ENCODE assay signal across 8 cellular contexts in the genomic region with DNA sequence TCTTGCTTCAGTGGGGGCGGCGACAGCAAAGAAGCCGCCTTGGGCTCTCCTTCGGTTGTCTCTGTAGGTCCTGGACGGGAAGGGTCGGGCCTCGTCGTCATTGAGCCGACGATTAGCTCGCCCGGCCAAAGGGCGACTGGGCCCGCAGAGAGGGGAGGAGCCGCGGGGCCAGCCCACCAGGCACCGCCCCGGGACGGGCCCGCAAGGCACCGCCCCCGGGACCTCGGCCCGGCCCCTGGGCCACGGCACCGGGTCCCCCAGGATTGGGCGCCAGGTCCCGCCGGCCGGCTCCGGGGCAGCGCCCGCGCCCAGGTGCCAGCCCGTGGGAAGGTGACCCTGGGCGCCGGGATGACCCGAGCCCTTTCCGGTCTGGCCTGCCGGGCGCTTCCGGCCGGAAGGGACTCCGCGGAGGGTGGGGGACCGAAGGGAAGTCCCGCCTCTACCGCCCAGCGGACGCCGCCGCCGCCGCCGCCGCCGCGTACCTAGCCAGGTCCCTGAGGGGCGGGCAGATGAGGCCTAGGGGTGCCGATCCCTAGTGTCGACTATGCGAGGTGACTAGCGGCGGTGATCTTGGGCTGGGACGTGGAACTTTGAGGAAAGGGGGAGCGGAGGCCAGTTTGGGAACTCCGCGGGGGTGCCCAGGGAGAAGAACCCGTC. TPM values are rescaled to one million over a fixed set of nuclear protein-coding genes. Genes with fewer than 3 reads are reported as not detected.
DNase-seq lines count a peak whose midpoint lies in the region; ATAC-seq and TF ChIP-seq lines count a peak whose summit lies in the region.

A gene (minus strand): TSS at position 371 of the 657 bp plus-strand sequence. CDS start 524 bp downstream, outside the sequence.
A gene with protein sequence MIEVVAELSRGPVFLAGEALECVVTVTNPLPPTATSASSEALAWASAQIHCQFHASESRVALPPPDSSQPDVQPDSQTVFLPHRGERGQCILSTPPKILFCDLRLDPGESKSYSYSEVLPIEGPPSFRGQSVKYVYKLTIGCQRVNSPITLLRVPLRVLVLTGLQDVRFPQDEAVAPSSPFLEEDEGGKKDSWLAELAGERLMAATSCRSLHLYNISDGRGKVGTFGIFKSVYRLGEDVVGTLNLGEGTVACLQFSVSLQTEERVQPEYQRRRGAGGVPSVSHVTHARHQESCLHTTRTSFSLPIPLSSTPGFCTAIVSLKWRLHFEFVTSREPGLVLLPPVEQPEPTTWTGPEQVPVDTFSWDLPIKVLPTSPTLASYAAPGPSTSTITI (plus strand): TSS at position 430 of the 657 bp plus-strand sequence. CDS start 469 bp downstream, outside the sequence.

- TF ChIP-seq POLR2A in HCT116 (IDR thresholded peaks at IDR 0.05; ENCODE audit: borderline replicate concordance, extremely low read depth, insufficient read depth, insufficient read length) = no peak
- peak; percentile 19 to 87 for TF ChIP-seq POLR2A in heart left ventricle (IDR thresholded peaks at IDR 0.05)

- no peak for TF ChIP-seq RAD21 in HCT116 (IDR thresholded peaks at IDR 0.05; ENCODE audit: low read depth)

- intact Hi-C loops in HCT116 (cut with micrococcal nuclease) = loop anchor here (1.0 kb wide), 1 partner anchor 17 kb away; a partner anchor contains a TSS
- intact Hi-C loops in heart left ventricle (cut with DNase I) = loop anchor here in 4 of 10 donors (2.0 to 5.0 kb wide), 3 partner anchors 16 to 92 kb away; a partner anchor contains a TSS

- H3K9me2 ChIP-seq in HCT116 (ENCODE audit: insufficient read depth) (no peaks in the 10 kb centered on the region), MM.1S (replicated peaks; ENCODE audit: insufficient read depth, low read length) (no peaks in the 10 kb centered on the region)

- H4K20me1 ChIP-seq in HCT116 (ENCODE audit: insufficient read depth) = peaks cover 7% of the 10 kb centered on the region; the same call in 1 of the 2 replicates
- H4K20me1 ChIP-seq in MM.1S (ENCODE audit: insufficient read depth, low read length) = peaks cover 11% of the 10 kb centered on the region

- POLR2A ChIA-PET in GM10248 (lab: Yijun Ruan, JAX) = interaction anchor here (1.6 to 3.1 kb wide), 3 partner anchors 10 to 20 kb away, joined by 4 to 20 read pairs (median 9); a partner anchor contains a TSS
- POLR2A ChIA-PET in HCT116 (lab: Charles Lee) = interaction anchor here (1.7 to 2.5 kb wide), 2 partner anchors 10 to 16 kb away, joined by 5 to 23 read pairs; a partner anchor contains a TSS

- H3K36me3 ChIP-seq in HCT116 (ENCODE audit: control insufficient read depth in 1 of 2, insufficient read depth in 2 of 2, low read length in 2 of 2) (peaks cover 31 to 35% of the 10 kb centered on the region in 2 experiments; a peak in 3 of 4 replicates), MM.1S (replicated peaks; ENCODE audit: insufficient read depth, low read length) (0 out of 2 replicates have a peak, but pooled peaks cover 5% of the 10 kb centered on the region), heart left ventricle (peaks cover 0 to 59% (median 49%) of the 10 kb centered on the region in 9 donors), parathyroid adenoma (ENCODE audit: control insufficient read depth, insufficient read depth, low read length) (no peaks in the 10 kb centered on the region)

- H3K4me2 ChIP-seq in HCT116 (ENCODE audit: low read length) (peak within 1 kb of the TSS; percentile 96), MM.1S (ENCODE audit: low read depth, low read length) (peak within 1 kb of the TSS; percentile 97), parathyroid adenoma (ENCODE audit: low read length) (peak within 1 kb of the TSS; percentile 91)

- RAD21 ChIA-PET in HCT116 (lab: Charles Lee; ENCODE audit: low non-redundant PET in 1 of 2, low total read pairs in 2 of 2, uncharacterized antibody in 2 of 2, unreplicated experiment in 2 of 2) = interaction anchor here in 1 of 2 experiments (0.5 kb wide), 1 partner anchor 61 kb away, joined by 5 read pairs; no protein-coding TSS in a partner anchor

- H3K4me3 ChIP-seq in HCT116 (replicated peaks in 1 of 2; ENCODE audit: low read depth in 1 of 2, low read length in 2 of 2) = peak within 1 kb of the TSS; percentile 89 to 92
- peak within 1 kb of the TSS; percentile 96 for H3K4me3 ChIP-seq in MM.1S (ENCODE audit: low read length)
- peak within 1 kb of the TSS; percentile 71 to 99 (median 88) for H3K4me3 ChIP-seq in heart left ventricle
- peak within 1 kb of the TSS; percentile 94 for H3K4me3 ChIP-seq in parathyroid adenoma (ENCODE audit: low read depth, low read length)

- peaks cover 62% of the 10 kb centered on the region for H3K79me2 ChIP-seq in HCT116 (ENCODE audit: insufficient read depth, low read length)
- H3K79me2 ChIP-seq in MM.1S (ENCODE audit: low read length) = peaks cover 63% of the 10 kb centered on the region
- peaks cover 12% of the 10 kb centered on the region for H3K79me2 ChIP-seq in parathyroid adenoma

- H3F3A ChIP-seq in MM.1S (ENCODE audit: insufficient read depth, low read length) = peaks cover 14% of the 10 kb centered on the region

- ATAC-seq in HCT116 = peak; percentile 87
- peak; percentile 81 to 94 (median 92) for ATAC-seq in heart left ventricle

- DNase-seq in GM10248 (ENCODE audit: extremely low spot score) = peak; percentile 87
- DNase-seq in HCT116 (ENCODE audit: low read depth, low spot score) = peak; percentile 42
- DNase-seq in MM.1S = peak; percentile 81
- DNase-seq in SW480 (ENCODE audit: low spot score) = peak; percentile 82
- peak; percentile 58 for DNase-seq in amniotic epithelial cell (ENCODE audit: low read depth)
- peak; percentile 88 to 94 (median 93) for DNase-seq in heart left ventricle
- DNase-seq in NCI-H128 (lab: John Stamatoyannopoulos, UW; ENCODE audit: unreplicated experiment) = no peak

- H3K9ac ChIP-seq in HCT116 (ENCODE audit: low read length) (peak within 1 kb of the TSS; percentile 88), MM.1S (ENCODE audit: low read length) (peak within 1 kb of the TSS; percentile 85), parathyroid adenoma (peak within 1 kb of the TSS; percentile 46)

- CTCF ChIA-PET in GM10248 (lab: Yijun Ruan, JAX) = interaction anchor here (0.8 to 13.3 kb wide), 21 partner anchors 8 to 145 kb away, joined by 3 to 134 read pairs (median 4); a partner anchor contains a TSS
- CTCF ChIA-PET in HCT116 (lab: Charles Lee) = interaction anchor here (1.0 to 2.7 kb wide), 6 partner anchors 12 to 274 kb away, joined by 3 to 15 read pairs (median 3); a partner anchor contains a TSS

- H3K9me3 ChIP-seq in HCT116 (ENCODE audit: control insufficient read depth in 1 of 2, insufficient read depth in 1 of 2, low read depth in 1 of 2, low read length in 2 of 2) (no peaks in the 10 kb centered on the region), MM.1S (replicated peaks; ENCODE audit: insufficient read depth, low read length) (no peaks in the 10 kb centered on the region), heart left ventricle (no peaks in the 10 kb centered on the region), parathyroid adenoma (ENCODE audit: control insufficient read depth, low read length) (no peaks in the 10 kb centered on the region)

- H3K4me1 ChIP-seq in HCT116 (ENCODE audit: control insufficient read depth in 1 of 2, insufficient read depth in 2 of 2, low read length in 2 of 2) (peaks cover 21 to 25% of the 10 kb centered on the region in 2 experiments), MM.1S (ENCODE audit: low read length) (peaks cover 20% of the 10 kb centered on the region), heart left ventricle (peaks cover 2 to 60% (median 49%) of the 10 kb centered on the region in 12 donors), parathyroid adenoma (peaks cover 8% of the 10 kb centered on the region)

- TF ChIP-seq CTCF in GM10248 (IDR thresholded peaks at IDR 0.05; ENCODE audit: control extremely low read depth, extremely low read depth, low read depth, missing control alignments) = no peak
- no peak for TF ChIP-seq CTCF in HCT116 (IDR thresholded peaks at IDR 0.05 in 2 of 3, conservative IDR thresholded peaks at IDR 0.05 in 1 of 3; ENCODE audit: borderline replicate concordance in 1 of 3, insufficient read depth in 1 of 3, low read depth in 2 of 3, low read length in 2 of 3)
- TF ChIP-seq CTCF in MM.1S (IDR thresholded peaks at IDR 0.05; ENCODE audit: low read length) = no peak
- TF ChIP-seq CTCF in heart left ventricle (IDR thresholded peaks at IDR 0.05) = no peak
- no peak for TF ChIP-seq CTCF in parathyroid adenoma (IDR thresholded peaks at IDR 0.05)

- BruUV-seq in HCT116 (replicated peaks; lab: Mats Ljungman, UMichigan) = no TSS peak

- WGBS in heart left ventricle, 4 donors = 0 to 1% (median 1%) methylated on average over 18 to 69 of the region's 69 CpGs

- H3K27me3 ChIP-seq in HCT116 (ENCODE audit: insufficient read depth, low read length) = no peaks in the 10 kb centered on the region
- H3K27me3 ChIP-seq in MM.1S (replicated peaks; ENCODE audit: insufficient read depth, low read length) = no peaks in the 10 kb centered on the region
- no peaks in the 10 kb centered on the region for H3K27me3 ChIP-seq in heart left ventricle
- H3K27me3 ChIP-seq in parathyroid adenoma (ENCODE audit: control insufficient read depth, insufficient read depth, low read length) = no peaks in the 10 kb centered on the region

- H3K27ac ChIP-seq in HCT116 (ENCODE audit: low read depth, low read length) = peak within 1 kb of the TSS; percentile 98
- H3K27ac ChIP-seq in MM.1S (ENCODE audit: low read length) = peak within 1 kb of the TSS; percentile 50; the same call in 1 of the 2 replicates
- peak within 1 kb of the TSS; percentile 92 to 99 (median 97) for H3K27ac ChIP-seq in heart left ventricle
- peak within 1 kb of the TSS; percentile 84 for H3K27ac ChIP-seq in parathyroid adenoma

- H2AFZ ChIP-seq in HCT116 (ENCODE audit: low read depth, low read length, poor library complexity, severe bottlenecking) = no peak within 1 kb of the TSS
- peak within 1 kb of the TSS; percentile 73 for H2AFZ ChIP-seq in MM.1S (ENCODE audit: low read length)
- peak within 1 kb of the TSS; percentile 75 for H2AFZ ChIP-seq in parathyroid adenoma

TF ChIP-seq in HCT116, 20 proteins besides CTCF, POLR2A, EP300 and RAD21 (continues in another document):
- TF ChIP-seq, protein P1, sequence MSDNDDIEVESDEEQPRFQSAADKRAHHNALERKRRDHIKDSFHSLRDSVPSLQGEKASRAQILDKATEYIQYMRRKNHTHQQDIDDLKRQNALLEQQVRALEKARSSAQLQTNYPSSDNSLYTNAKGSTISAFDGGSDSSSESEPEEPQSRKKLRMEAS (IDR thresholded peaks at IDR 0.05) = no peak
- TF ChIP-seq ZFX (IDR thresholded peaks at IDR 0.05) (peak; percentile 74), ELF1 (IDR thresholded peaks at IDR 0.05; ENCODE audit: borderline replicate concordance, low read depth) (no peak), SIN3A (IDR thresholded peaks at IDR 0.05; ENCODE audit: low read depth) (no peak), CEBPB (IDR thresholded peaks at IDR 0.05; ENCODE audit: low read depth) (no peak)

RNA-seq across cellular contexts. Expression of the first gene that starts in this region (rescaled TPM):
- total RNA-seq in HCT116 (2021; ENCODE audit: unreplicated experiment) (63.6 TPM), heart left ventricle (10 to 100 TPM; 52.1 to 93.8 (median 65.5) TPM)
- polyA plus RNA-seq in HCT116 (2012) = 58.5 and 58.8 TPM in 2 replicates
- 10 to 100 TPM; 54.1 to 96.2 TPM for polyA plus RNA-seq in heart left ventricle

RNA-seq across cellular contexts. Expression of the second gene that starts in this region (rescaled TPM):
- total RNA-seq in HCT116 (2021; ENCODE audit: unreplicated experiment) (32.6 TPM), heart left ventricle (10 to 100 TPM; 25.4 to 38.8 (median 32.7) TPM)
- 18.2 and 20.4 TPM in 2 replicates for polyA plus RNA-seq in HCT116 (2012)
- polyA plus RNA-seq in heart left ventricle = 10 to 100 TPM; 14.7 to 29.8 TPM
